1 cellular context compared by ENCODE assay signal in the genomic region with DNA sequence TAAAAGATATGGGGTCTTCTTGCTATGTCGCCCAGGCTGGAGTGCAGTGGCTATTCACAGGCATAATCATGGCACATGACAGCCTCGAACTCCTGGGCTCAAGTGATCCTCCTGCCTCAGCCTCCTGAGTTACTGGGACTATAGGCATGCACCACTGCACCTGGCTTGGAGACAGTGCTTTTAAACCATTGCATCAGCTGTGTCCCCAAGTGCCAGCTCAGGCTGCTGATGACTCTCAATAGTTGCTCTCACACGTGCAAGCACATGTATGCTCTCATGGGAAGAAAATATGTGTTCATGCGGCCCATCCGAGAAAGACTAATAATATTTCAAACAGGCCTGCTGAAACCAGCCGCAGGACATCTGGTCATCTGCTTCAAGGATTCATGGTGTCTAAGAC.
TF ChIP-seq lines count a peak whose summit lies in the region.

No MANE protein-coding gene starts in this region.

TF ChIP-seq in endothelial cell of umbilical vein, 7 proteins besides CTCF, POLR2A, EP300 and RAD21:
- no peak for TF ChIP-seq MYC (IDR thresholded peaks at IDR 0.05; ENCODE audit: low read depth, low read length)
- TF ChIP-seq POLR2AphosphoS5 (IDR thresholded peaks at IDR 0.05; ENCODE audit: insufficient read depth, low read depth, low read length): no peak
- TF ChIP-seq, protein P1, sequence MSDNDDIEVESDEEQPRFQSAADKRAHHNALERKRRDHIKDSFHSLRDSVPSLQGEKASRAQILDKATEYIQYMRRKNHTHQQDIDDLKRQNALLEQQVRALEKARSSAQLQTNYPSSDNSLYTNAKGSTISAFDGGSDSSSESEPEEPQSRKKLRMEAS (IDR thresholded peaks at IDR 0.05; ENCODE audit: insufficient read depth, insufficient read length): no peak
- no peak for TF ChIP-seq GATA2 (IDR thresholded peaks at IDR 0.05; ENCODE audit: insufficient read depth, insufficient read length, low read depth, low read length)
- no peak for TF ChIP-seq EZH2 (IDR thresholded peaks at IDR 0.05; ENCODE audit: borderline replicate concordance, low read depth, low read length, severe bottlenecking)
